1 cellular context compared by ENCODE assay signal in genomic region chr6:89073014-89073620, GRCh38.
TF ChIP-seq lines count a peak whose summit lies in the region.

No MANE protein-coding gene starts in this region.

TF ChIP-seq in K562, 482 proteins besides CTCF, POLR2A, EP300 and RAD21 (continued from another document and continues in another):
- no peak for TF ChIP-seq CHAMP1 (IDR thresholded peaks at IDR 0.05)
- no peak for TF ChIP-seq PHF20 (IDR thresholded peaks at IDR 0.05; ENCODE audit: partially characterized antibody)
- no peak for TF ChIP-seq ID3 (CRISPR knock-in tag; IDR thresholded peaks at IDR 0.05)
- TF ChIP-seq ID3 (tag; IDR thresholded peaks at IDR 0.05): no peak
- no peak for TF ChIP-seq HINFP (tag; conservative IDR thresholded peaks at IDR 0.05; ENCODE audit: low read depth)
- TF ChIP-seq ZNF282 (CRISPR knock-in tag; IDR thresholded peaks at IDR 0.05): no peak
- no peak for TF ChIP-seq ZNF165 (CRISPR knock-in tag; IDR thresholded peaks at IDR 0.05; ENCODE audit: borderline replicate concordance)
- no peak for TF ChIP-seq HMG20A (CRISPR knock-in tag; conservative IDR thresholded peaks at IDR 0.05)
- TF ChIP-seq MCM7 (IDR thresholded peaks at IDR 0.05): no peak
- no peak for TF ChIP-seq ZNF124 (CRISPR knock-in tag; IDR thresholded peaks at IDR 0.05)
- TF ChIP-seq ZNF740 (CRISPR knock-in tag; IDR thresholded peaks at IDR 0.05): peak; percentile 56; the same call in 1 of the 2 replicates
- peak in 1 of 2 experiments; percentile 61; a peak in 1 of 4 replicates for TF ChIP-seq ZNF740 (tag; IDR thresholded peaks at IDR 0.05)
- TF ChIP-seq ZBTB34 (CRISPR knock-in tag; IDR thresholded peaks at IDR 0.05): no peak
- TF ChIP-seq ZNF518B (CRISPR knock-in tag; IDR thresholded peaks at IDR 0.05): no peak
- no peak for TF ChIP-seq HNRNPUL1 (IDR thresholded peaks at IDR 0.05; ENCODE audit: low read length)
- TF ChIP-seq ZSCAN32 (CRISPR knock-in tag; IDR thresholded peaks at IDR 0.05): no peak
- TF ChIP-seq ZNF23 (CRISPR knock-in tag; IDR thresholded peaks at IDR 0.05): no peak
- TF ChIP-seq ZKSCAN3 (CRISPR knock-in tag; IDR thresholded peaks at IDR 0.05): no peak
- no peak for TF ChIP-seq SETDB1 (IDR thresholded peaks at IDR 0.05; ENCODE audit: low read length)
- no peak for TF ChIP-seq HES1 (IDR thresholded peaks at IDR 0.05; ENCODE audit: low read depth)
- no peak for TF ChIP-seq CTCFL (IDR thresholded peaks at IDR 0.05; ENCODE audit: borderline replicate concordance, insufficient read depth, low read depth, low read length, poor library complexity, severe bottlenecking)
- TF ChIP-seq ZFP91 (CRISPR knock-in tag; IDR thresholded peaks at IDR 0.05): no peak
- TF ChIP-seq PATZ1 (CRISPR knock-in tag; IDR thresholded peaks at IDR 0.05; ENCODE audit: borderline replicate concordance): no peak
- peak; percentile 52 for TF ChIP-seq CHD4 (IDR thresholded peaks at IDR 0.05; ENCODE audit: insufficient read depth, insufficient replicate concordance, low read depth, low read length, poor library complexity, severe bottlenecking)
- TF ChIP-seq TARDBP (IDR thresholded peaks at IDR 0.05): 0 out of 2 replicates have a peak, but pooled peaks have one; percentile 50
- no peak for TF ChIP-seq NFRKB (IDR thresholded peaks at IDR 0.05; ENCODE audit: low read depth)
- TF ChIP-seq ZNF695 (CRISPR knock-in tag; IDR thresholded peaks at IDR 0.05): no peak
- TF ChIP-seq KAT7 (CRISPR knock-in tag; IDR thresholded peaks at IDR 0.05; ENCODE audit: borderline replicate concordance): no peak
- no peak for TF ChIP-seq RFX5 (IDR thresholded peaks at IDR 0.05; ENCODE audit: low read depth, low read length)
- no peak for TF ChIP-seq ZNF717 (CRISPR knock-in tag; IDR thresholded peaks at IDR 0.05)
- TF ChIP-seq DLX4 (CRISPR knock-in tag; IDR thresholded peaks at IDR 0.05): no peak
- TF ChIP-seq GATAD2B (IDR thresholded peaks at IDR 0.05; ENCODE audit: borderline replicate concordance): 0 out of 2 replicates have a peak, but pooled peaks have one; percentile 32
- TF ChIP-seq TAF15 (IDR thresholded peaks at IDR 0.05; ENCODE audit: low read depth, low read length): no peak
- no peak for TF ChIP-seq BRD9 (IDR thresholded peaks at IDR 0.05; ENCODE audit: low read depth, partially characterized antibody)
- TF ChIP-seq E2F6 (IDR thresholded peaks at IDR 0.05; ENCODE audit: borderline replicate concordance in 1 of 2, extremely low read depth in 1 of 2, insufficient read depth in 1 of 2, insufficient read length in 1 of 2, low read depth in 1 of 2, low read length in 1 of 2, poor library complexity in 1 of 2, severe bottlenecking in 1 of 2): no peak
- TF ChIP-seq KLF13 (tag; IDR thresholded peaks at IDR 0.05; ENCODE audit: borderline replicate concordance, low read depth): no peak
- TF ChIP-seq PRPF4 (IDR thresholded peaks at IDR 0.05; ENCODE audit: insufficient read depth, low read depth, low read length, poor library complexity, severe bottlenecking): no peak
- no peak for TF ChIP-seq NR4A1 (CRISPR knock-in tag; IDR thresholded peaks at IDR 0.05)
- no peak for TF ChIP-seq NR4A1 (tag; IDR thresholded peaks at IDR 0.05)
- peak; percentile 28 to 39; a peak in 1 of 4 replicates for TF ChIP-seq FOXK2 (conservative IDR thresholded peaks at IDR 0.05 in 1 of 2, IDR thresholded peaks at IDR 0.05 in 1 of 2; ENCODE audit: low read depth in 2 of 2)
- TF ChIP-seq HNRNPLL (IDR thresholded peaks at IDR 0.05; ENCODE audit: low read depth, low read length, poor library complexity, severe bottlenecking): no peak
- TF ChIP-seq MCM5 (IDR thresholded peaks at IDR 0.05; ENCODE audit: low read depth): no peak
- TF ChIP-seq CSDE1 (IDR thresholded peaks at IDR 0.05): no peak
- no peak for TF ChIP-seq SAFB (IDR thresholded peaks at IDR 0.05; ENCODE audit: borderline replicate concordance, low read depth, low read length)
- TF ChIP-seq ARID1B (IDR thresholded peaks at IDR 0.05): peak; percentile 94
- TF ChIP-seq ZNF384 (IDR thresholded peaks at IDR 0.05; ENCODE audit: low read depth, low read length): no peak
- TF ChIP-seq ZKSCAN1 (IDR thresholded peaks at IDR 0.05; ENCODE audit: low read depth, low read length): no peak
